ENCODE assay signal across 8 cellular contexts in the genomic region with DNA sequence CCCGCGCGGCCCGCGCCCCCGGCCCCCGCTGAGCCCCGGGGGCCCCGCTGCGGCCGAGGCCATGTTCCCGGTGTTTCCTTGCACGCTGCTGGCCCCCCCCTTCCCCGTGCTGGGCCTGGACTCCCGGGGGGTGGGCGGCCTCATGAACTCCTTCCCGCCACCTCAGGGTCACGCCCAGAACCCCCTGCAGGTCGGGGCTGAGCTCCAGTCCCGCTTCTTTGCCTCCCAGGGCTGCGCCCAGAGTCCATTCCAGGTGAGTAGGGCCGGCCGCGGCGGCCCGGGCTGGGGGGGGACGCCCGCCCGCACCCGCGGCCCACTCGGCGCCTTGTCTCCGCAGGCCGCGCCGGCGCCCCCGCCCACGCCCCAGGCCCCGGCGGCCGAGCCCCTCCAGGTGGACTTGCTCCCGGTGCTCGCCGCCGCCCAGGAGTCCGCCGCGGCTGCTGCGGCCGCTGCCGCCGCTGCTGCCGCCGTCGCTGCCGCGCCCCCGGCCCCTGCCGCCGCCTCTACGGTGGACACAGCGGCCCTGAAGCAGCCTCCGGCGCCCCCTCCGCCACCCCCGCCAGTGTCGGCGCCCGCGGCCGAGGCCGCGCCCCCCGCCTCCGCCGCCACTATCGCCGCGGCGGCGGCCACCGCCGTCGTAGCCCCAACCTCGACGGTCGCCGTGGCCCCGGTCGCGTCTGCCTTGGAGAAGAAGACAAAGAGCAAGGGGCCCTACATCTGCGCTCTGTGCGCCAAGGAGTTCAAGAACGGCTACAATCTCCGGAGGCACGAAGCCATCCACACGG. TPM values are rescaled to one million over a fixed set of nuclear protein-coding genes. Genes with fewer than 3 reads are reported as not detected.
DNase-seq lines count a peak whose midpoint lies in the region; ATAC-seq and TF ChIP-seq lines count a peak whose summit lies in the region.

No MANE protein-coding gene starts in this region.

- H3K4me1 ChIP-seq in GM23248 (ENCODE audit: insufficient read depth) (peaks cover 27% of the 10 kb centered on the region), fibroblast of lung (ENCODE audit: control insufficient read depth, extremely low read depth, insufficient read depth, low read length) (peaks cover 23% of the 10 kb centered on the region)

- H3K79me2 ChIP-seq in GM23248 (ENCODE audit: insufficient read depth): peaks cover 22% of the 10 kb centered on the region
- peaks cover 29% of the 10 kb centered on the region for H3K79me2 ChIP-seq in fibroblast of lung (ENCODE audit: control insufficient read depth, insufficient read depth, low read length)

- H3K4me2 ChIP-seq in GM23248 (ENCODE audit: unreplicated experiment): peak overlapping the region; percentile 84
- peak overlapping the region; percentile 92 for H3K4me2 ChIP-seq in fibroblast of lung (ENCODE audit: extremely low read depth, insufficient read depth, low read length)

- H3K27me3 Mint-ChIP-seq in activated T-cell treated with anti-CD3 and anti-CD28 coated beads, Interleukin-2, amount 50 U/mL, for 4 hours (ENCODE audit: low read depth): no peaks in the 10 kb centered on the region
- H3K27me3 Mint-ChIP-seq in osteocyte (ENCODE audit: unreplicated experiment): no peaks in the 10 kb centered on the region

- in situ Hi-C loops in GM23248 (cut with MboI): no loop called here

- H3K27ac ChIP-seq in GM23248 (peak overlapping the region; percentile 75), fibroblast of lung (ENCODE audit: insufficient read depth, low read length) (peak overlapping the region; percentile 81)

- peak overlapping the region; percentile 98 for H3K4me3 Mint-ChIP-seq in activated T-cell treated with anti-CD3 and anti-CD28 coated beads, Interleukin-2, amount 50 U/mL, for 4 hours
- peak overlapping the region; percentile 83 for H3K4me3 Mint-ChIP-seq in osteocyte (ENCODE audit: unreplicated experiment)

- peaks cover 11% of the 10 kb centered on the region for H3K36me3 Mint-ChIP-seq in activated T-cell treated with anti-CD3 and anti-CD28 coated beads, Interleukin-2, amount 50 U/mL, for 4 hours (ENCODE audit: insufficient read depth)
- H3K36me3 Mint-ChIP-seq in osteocyte (ENCODE audit: unreplicated experiment): peaks cover 4% of the 10 kb centered on the region

- H3K4me3 ChIP-seq in GM23248: peak overlapping the region; percentile 80
- H3K4me3 ChIP-seq in fibroblast of lung (replicated peaks in 1 of 4; ENCODE audit: control extremely low read depth in 1 of 4, insufficient read depth in 1 of 4, low read depth in 3 of 4, low read length in 4 of 4): peak overlapping the region; percentile 54 to 74 (median 66)

- peak overlapping the region; percentile 92 for H3K27ac Mint-ChIP-seq in osteocyte (ENCODE audit: unreplicated experiment)

- H3K36me3 ChIP-seq in GM23248 (ENCODE audit: low read depth) (no peaks in the 10 kb centered on the region), fibroblast of lung (ENCODE audit: control insufficient read depth, insufficient read depth, low read length) (peaks cover 12% of the 10 kb centered on the region)

- no peaks in the 10 kb centered on the region for H3K27me3 ChIP-seq in GM23248 (replicated peaks; ENCODE audit: insufficient read depth)
- no peaks in the 10 kb centered on the region for H3K27me3 ChIP-seq in fibroblast of lung (ENCODE audit: control insufficient read depth, insufficient read depth, low read length)

- ATAC-seq in activated T-cell treated with anti-CD3 and anti-CD28 coated beads, Interleukin-2, amount 50 U/mL, for 4 hours: peak in 1 of 2 donors; percentile 2
- no peak for ATAC-seq in HG03469 (IDR thresholded peaks at IDR 0.05; ENCODE audit: unreplicated experiment)

- DNase-seq in AML-193 (lab: John Stamatoyannopoulos, UW): peak; percentile 26 to 28
- DNase-seq in GM23248: peak; percentile 57
- peak; percentile 22 to 76 for DNase-seq in NCI-H526 (lab: John Stamatoyannopoulos, UW)
- peak; percentile 45 for DNase-seq in activated T-cell treated with anti-CD3 and anti-CD28 coated beads, Interleukin-2, amount 50 U/mL, for 4 hours
- DNase-seq in fibroblast of lung (ENCODE audit: low read depth in 2 of 2): peak in 1 of 2 donors; percentile 48
- no peak for DNase-seq in osteocyte (ENCODE audit: extremely low spot score, unreplicated experiment)
- DNase-seq in HPDE6-E6E7 (ENCODE audit: extremely low spot score): no peak

- H4K20me1 ChIP-seq in GM23248 (ENCODE audit: insufficient read depth): no peaks in the 10 kb centered on the region
- H4K20me1 ChIP-seq in fibroblast of lung (ENCODE audit: control insufficient read depth, extremely low read depth, insufficient read depth, low read length): no peaks in the 10 kb centered on the region

- TF ChIP-seq CTCF in fibroblast of lung (conservative IDR thresholded peaks at IDR 0.05 in 1 of 2, IDR thresholded peaks at IDR 0.05 in 1 of 2; ENCODE audit: low read depth in 1 of 2, low read length in 2 of 2) (no peak), osteocyte (IDR thresholded peaks at IDR 0.05) (no peak)

- peaks cover 35% of the 10 kb centered on the region for H3F3A ChIP-seq in GM23248 (ENCODE audit: insufficient read depth)

- 0% methylated on average over 11 to 48 of the region's 99 CpGs for WGBS in GM23248 (ENCODE audit: low coverage in 1 of 2, low lambda C conversion rate in 2 of 2, missing lambda C conversion rate in 2 of 2), 2 experiments

- peaks cover 50% of the 10 kb centered on the region for H3K4me1 Mint-ChIP-seq in activated T-cell treated with anti-CD3 and anti-CD28 coated beads, Interleukin-2, amount 50 U/mL, for 4 hours (ENCODE audit: low read depth)
- peaks cover 46% of the 10 kb centered on the region for H3K4me1 Mint-ChIP-seq in osteocyte (ENCODE audit: unreplicated experiment)

- H2AFZ ChIP-seq in GM23248: no peak overlapping the region
- H2AFZ ChIP-seq in fibroblast of lung (ENCODE audit: low read length): no peak overlapping the region

- H3K9me3 Mint-ChIP-seq in activated T-cell treated with anti-CD3 and anti-CD28 coated beads, Interleukin-2, amount 50 U/mL, for 4 hours: no peaks in the 10 kb centered on the region
- H3K9me3 Mint-ChIP-seq in osteocyte (ENCODE audit: unreplicated experiment): no peaks in the 10 kb centered on the region

- no peaks in the 10 kb centered on the region for H3K9me2 ChIP-seq in GM23248 (ENCODE audit: insufficient read depth)

- H3K9ac ChIP-seq in GM23248: peak overlapping the region; percentile 86
- peak overlapping the region; percentile 51 for H3K9ac ChIP-seq in fibroblast of lung (ENCODE audit: insufficient read depth, low read length)

- H3K9me3 ChIP-seq in GM23248 (ENCODE audit: low read depth) (no peaks in the 10 kb centered on the region), fibroblast of lung (ENCODE audit: control insufficient read depth, insufficient read depth, low read depth, low read length) (no peaks in the 10 kb centered on the region)

RNA-seq across cellular contexts. Expression of a gene that starts 0.5 kb away (rescaled TPM):
- total RNA-seq in GM23248 (2014; rRNA removed; shearing (Covaris generic)): 169 and 215 TPM in 2 replicates
- polyA plus RNA-seq in GM23248 (2016; fragmentation: Nextera tagmentation; extraction: Ambion mirVana) (74.5 and 76.8 TPM in 2 replicates), fibroblast of lung (68.1 and 96.6 TPM in 2 replicates)
- 100 to 1,000 TPM; 321 to 471 (median 409) TPM for total RNA-seq in activated T-cell treated with anti-CD3 and anti-CD28 coated beads, Interleukin-2, amount 50 U/mL, for 4 hours
- total RNA-seq in fibroblast of lung (131 and 136 TPM in 2 replicates), osteocyte (304 and 305 TPM in 2 replicates)
- polyA plus RNA-seq in fibroblast of lung (2012): 153 and 184 TPM in 2 replicates
- 269 and 515 TPM in 2 replicates for polyA minus RNA-seq in fibroblast of lung (ENCODE audit: low replicate concordance)

RNA-seq across cellular contexts. Expression of a gene that starts 5.2 kb away (rescaled TPM):
- total RNA-seq in GM23248 (2014; rRNA removed; shearing (Covaris generic)): 0.43 and 4.0 TPM in 2 replicates
- polyA plus RNA-seq in GM23248 (2016; fragmentation: Nextera tagmentation; extraction: Ambion mirVana): 1.3 and 2.1 TPM in 2 replicates
- total RNA-seq in activated T-cell treated with anti-CD3 and anti-CD28 coated beads, Interleukin-2, amount 50 U/mL, for 4 hours: 1 to 10 TPM in 1 of 3 donors, under 1 TPM in 2; 0.34 to 1.6 (median 0.76) TPM
- 2.1 TPM in 2 replicates for total RNA-seq in fibroblast of lung
- polyA plus RNA-seq in fibroblast of lung: 1.3 and 2.9 TPM in 2 replicates
- 1.9 and 3.1 TPM in 2 replicates for polyA plus RNA-seq in fibroblast of lung (2012)
- polyA minus RNA-seq in fibroblast of lung (ENCODE audit: low replicate concordance): 5.5 and 5.9 TPM in 2 replicates
- 8.8 and 13.4 TPM in 2 replicates for total RNA-seq in osteocyte

RNA-seq across cellular contexts. Expression of a gene that starts 9.1 kb away (rescaled TPM):
- total RNA-seq in GM23248 (2014; rRNA removed; shearing (Covaris generic)): 23.6 and 30.6 TPM in 2 replicates
- 17.5 and 19.3 TPM in 2 replicates for polyA plus RNA-seq in GM23248 (2016; fragmentation: Nextera tagmentation; extraction: Ambion mirVana)
- 10 to 100 TPM; 35.2 to 40.9 (median 40.7) TPM for total RNA-seq in activated T-cell treated with anti-CD3 and anti-CD28 coated beads, Interleukin-2, amount 50 U/mL, for 4 hours
- total RNA-seq in fibroblast of lung: 10.7 and 12.1 TPM in 2 replicates
- 10.0 and 16.2 TPM in 2 replicates for polyA plus RNA-seq in fibroblast of lung
- 12.3 and 19.5 TPM in 2 replicates for polyA plus RNA-seq in fibroblast of lung (2012)
- 1.2 and 1.7 TPM in 2 replicates for polyA minus RNA-seq in fibroblast of lung (ENCODE audit: low replicate concordance)
- total RNA-seq in osteocyte: 26.4 and 29.1 TPM in 2 replicates

RNA-seq across cellular contexts. Expression of a gene that starts 13.4 kb away (rescaled TPM):
- 272 and 296 TPM in 2 replicates for total RNA-seq in GM23248 (2014; rRNA removed; shearing (Covaris generic))
- 230 and 235 TPM in 2 replicates for polyA plus RNA-seq in GM23248 (2016; fragmentation: Nextera tagmentation; extraction: Ambion mirVana)
- 10 to 100 TPM; 80.6 to 86.4 (median 85.8) TPM for total RNA-seq in activated T-cell treated with anti-CD3 and anti-CD28 coated beads, Interleukin-2, amount 50 U/mL, for 4 hours
- total RNA-seq in fibroblast of lung: 336 and 518 TPM in 2 replicates
- 208 and 214 TPM in 2 replicates for polyA plus RNA-seq in fibroblast of lung
- polyA plus RNA-seq in fibroblast of lung (2012): 336 and 399 TPM in 2 replicates
- 1,738 and 1,898 TPM in 2 replicates for polyA minus RNA-seq in fibroblast of lung (ENCODE audit: low replicate concordance)
- total RNA-seq in osteocyte: 150 and 157 TPM in 2 replicates

RNA-seq across cellular contexts. Expression of a gene that starts 16.3 kb away (rescaled TPM):
- total RNA-seq in GM23248 (2014; rRNA removed; shearing (Covaris generic)): 28.7 and 30.4 TPM in 2 replicates
- polyA plus RNA-seq in GM23248 (2016; fragmentation: Nextera tagmentation; extraction: Ambion mirVana) (39.5 and 41.8 TPM in 2 replicates), fibroblast of lung (12.3 and 43.3 TPM in 2 replicates)
- total RNA-seq in activated T-cell treated with anti-CD3 and anti-CD28 coated beads, Interleukin-2, amount 50 U/mL, for 4 hours: 10 to 100 TPM; 73.5 to 82.2 (median 79.7) TPM
- total RNA-seq in fibroblast of lung (4.4 and 17.7 TPM in 2 replicates), osteocyte (20.0 and 23.0 TPM in 2 replicates)
- 15.3 and 41.2 TPM in 2 replicates for polyA plus RNA-seq in fibroblast of lung (2012)
- polyA minus RNA-seq in fibroblast of lung (ENCODE audit: low replicate concordance): 24.0 and 72.1 TPM in 2 replicates

Comparison
In these comparisons a context has a peak if more than half of its experiments do, and no peak if none do; other contexts are left out.
1. DNase-seq: peak in AML-193 (2 of 2), GM23248 (single experiment), NCI-H526 (2 of 2) and activated T-cell treated with anti-CD3 and anti-CD28 coated beads, Interleukin-2, amount 50 U/mL, for 4 hours (single experiment); none in osteocyte (single experiment) and HPDE6-E6E7 (single experiment).